In genomic region chr7:140696024-140696678, GRCh38 we compare ENCODE assay signal across 8 cellular contexts.
DNase-seq lines count a peak whose midpoint lies in the region; ATAC-seq lines count a peak whose summit lies in the region.

No MANE protein-coding gene starts in this region.

- no peaks in the 10 kb centered on the region for H3K27me3 Mint-ChIP-seq in memory B cell

- no peaks in the 10 kb centered on the region for H3K27me3 ChIP-seq in effector memory CD4-positive, alpha-beta T cell (replicated peaks; ENCODE audit: control insufficient read depth, insufficient read depth, low read length, poor library complexity, severe bottlenecking)

- no peaks in the 10 kb centered on the region for H3K9me3 Mint-ChIP-seq in memory B cell

- H3K4me3 Mint-ChIP-seq in memory B cell, result peak overlapping the region; percentile 94

- no peaks in the 10 kb centered on the region for H3K36me3 ChIP-seq in effector memory CD4-positive, alpha-beta T cell (ENCODE audit: control insufficient read depth, insufficient read depth, low read length)

- DNase-seq in AG08396 (ENCODE audit: low spot score), result peak; percentile 97
- DNase-seq in NCI-H1436 treated with DMSO at 0.1 percent for 48 hours (lab: John Stamatoyannopoulos, UW), result peak; percentile 65
- peak; percentile 94 to 95 for DNase-seq in activated CD4-positive, alpha-beta T cell treated with anti-CD3 and anti-CD28 coated beads, Interleukin-2, amount 50 U/mL, for 4 hours
- peak; percentile 87 to 93 (median 89) for DNase-seq in effector memory CD4-positive, alpha-beta T cell
- no peak for DNase-seq in memory B cell (ENCODE audit: low spot score in 2 of 2)
- peak; percentile 89 for DNase-seq in stimulated activated CD8-positive, alpha-beta memory T cell treated with anti-CD3 and anti-CD28 coated beads, Interleukin-12 subunit alpha, Interleukin-12 subunit beta, amount 100 ng/mL, for 24 hours (ENCODE audit: extremely low read depth)

- H3K4me1 ChIP-seq in effector memory CD4-positive, alpha-beta T cell (ENCODE audit: control insufficient read depth, insufficient read depth, low read length, poor library complexity, severe bottlenecking), result peaks cover 18% of the 10 kb centered on the region

- H3K27ac Mint-ChIP-seq in memory B cell, result peak overlapping the region; percentile 97

- H3K36me3 Mint-ChIP-seq in memory B cell, result peaks cover 7% of the 10 kb centered on the region

- H3K9me3 ChIP-seq in effector memory CD4-positive, alpha-beta T cell (ENCODE audit: control insufficient read depth, low read length), result no peaks in the 10 kb centered on the region

- H3K4me3 ChIP-seq in effector memory CD4-positive, alpha-beta T cell (ENCODE audit: insufficient read depth, low read depth, low read length, poor library complexity, severe bottlenecking), result peak overlapping the region; percentile 100

- H3K4me1 Mint-ChIP-seq in memory B cell, result peaks cover 18% of the 10 kb centered on the region

- ATAC-seq in GM19035 (IDR thresholded peaks at IDR 0.05; ENCODE audit: unreplicated experiment) (peak; percentile 3), memory B cell (ENCODE audit: low read depth) (peak; percentile 15), HG02588 (IDR thresholded peaks at IDR 0.05; ENCODE audit: unreplicated experiment) (no peak)

- H3K27ac ChIP-seq in effector memory CD4-positive, alpha-beta T cell (ENCODE audit: insufficient read depth, low read length, poor library complexity, severe bottlenecking), result peak overlapping the region; percentile 94

Comparison
In these comparisons a context has a peak if more than half of its experiments do, and no peak if none do; other contexts are left out.
1. DNase-seq: peak in AG08396 (single experiment), NCI-H1436 treated with DMSO at 0.1 percent for 48 hours (single experiment), activated CD4-positive, alpha-beta T cell treated with anti-CD3 and anti-CD28 coated beads, Interleukin-2, amount 50 U/mL, for 4 hours (2 of 2), effector memory CD4-positive, alpha-beta T cell (3 of 3) and stimulated activated CD8-positive, alpha-beta memory T cell treated with anti-CD3 and anti-CD28 coated beads, Interleukin-12 subunit alpha, Interleukin-12 subunit beta, amount 100 ng/mL, for 24 hours (single experiment); none in memory B cell (0 of 2).